32 cellular contexts compared by ENCODE assay signal in genomic region chr3:156952011-156952410, GRCh38.
"Had no signal": no experiment of that assay in that cellular context is flagged by ENCODE, and none has a peak within 500 bp of the region (broad histone marks: within the 10 kb centered on the region; RNA-seq: fewer than 3 reads in every experiment).

No MANE protein-coding gene starts in this region.

- H3K4me3 Mint-ChIP-seq: activated B cell treated with CpG ODN at 0.5 μM for 24 hours; activated CD8-positive, alpha-beta T cell treated with anti-CD3 and anti-CD28 coated beads for 36 hours; activated naive CD8-positive, alpha-beta T cell; activated T-cell treated with anti-CD3 and anti-CD28 coated beads, Interleukin-2, amount 50 U/mL, for 4 hours; activated T-helper 17 cell treated with anti-CD3 and anti-CD28 coated beads, Interleukin-2, amount 50 U/mL, for 72 hours; central memory CD8-positive, alpha-beta T cell; effector memory CD8-positive, alpha-beta T cell; T-helper 17 cell; T-helper 2 cell treated with Interferon-gamma antibody and Interleukin-4, amounts not matched to agents 5 μg/mL and 100 μg/mL, for 36 hours had no signal

- H3K27me3 Mint-ChIP-seq: activated B cell treated with CpG ODN at 0.5 μM for 24 hours; activated naive CD8-positive, alpha-beta T cell had no signal

- H3K4me3 ChIP-seq: esophagus muscularis mucosa, gastrocnemius medialis had no signal

- DNase-seq: activated B cell treated with CpG ODN at 0.5 μM for 24 hours; activated CD4-positive, alpha-beta T cell treated with anti-CD3 and anti-CD28 coated beads for 48 hours; activated CD4-positive, alpha-beta T cell treated with anti-CD3 and anti-CD28 coated beads, Interleukin-2, amount 50 U/mL, for 1 hour; activated CD4-positive, alpha-beta T cell treated with anti-CD3 and anti-CD28 coated beads, Interleukin-2, amount 50 U/mL, for 48 hours; activated CD8-positive, alpha-beta memory T cell treated with anti-CD3 and anti-CD28 coated beads for 24 hours; activated CD8-positive, alpha-beta T cell treated with anti-CD3 and anti-CD28 coated beads for 36 hours; activated effector memory CD4-positive, alpha-beta T cell treated with Interleukin-2 at 50 U/mL for 16 hours; activated gamma-delta T cell treated with Interleukin-2 at 50 U/mL for 16 hours; activated naive CD4-positive, alpha-beta T cell treated with anti-CD3 and anti-CD28 coated beads, Interleukin-2, amount 50 U/mL, for 16 hours; activated naive CD4-positive, alpha-beta T cell treated with Interleukin-2 at 50 U/mL for 16 hours; activated T-cell treated with anti-CD3 and anti-CD28 coated beads, Interleukin-2, amount 50 U/mL, for 4 hours; amniotic stem cell; anterior cingulate cortex; brain microvascular endothelial cell; cortex of kidney; dermis blood vessel endothelial cell; effector CD4-positive, alpha-beta T cell; effector memory CD8-positive, alpha-beta T cell; erythroblast; foreskin keratinocyte; gastrocnemius medialis; glutamatergic neuron; T-helper 1 cell; T-helper 17 cell; T1000; WERI-Rb-1 had no signal

- H3K27ac Mint-ChIP-seq: activated B cell treated with CpG ODN at 0.5 μM for 24 hours; activated CD8-positive, alpha-beta T cell treated with anti-CD3 and anti-CD28 coated beads for 36 hours; activated naive CD8-positive, alpha-beta T cell; activated T-helper 17 cell treated with anti-CD3 and anti-CD28 coated beads, Interleukin-2, amount 50 U/mL, for 72 hours; effector memory CD8-positive, alpha-beta T cell; T-helper 17 cell; T-helper 2 cell treated with Interferon-gamma antibody and Interleukin-4, amounts not matched to agents 5 μg/mL and 100 μg/mL, for 36 hours had no signal

- ATAC-seq: activated CD4-positive, CD25-positive, alpha-beta regulatory T cell treated with anti-CD3 and anti-CD28 coated beads, Interleukin-2, amount 50 U/mL, for 24 hours; activated CD8-positive, alpha-beta T cell treated with anti-CD3 and anti-CD28 coated beads for 36 hours; activated T-cell treated with anti-CD3 and anti-CD28 coated beads, Interleukin-2, amount 50 U/mL, for 4 hours; activated T-helper 17 cell treated with anti-CD3 and anti-CD28 coated beads, Interleukin-2, amount 50 U/mL, for 72 hours; effector memory CD8-positive, alpha-beta T cell; foreskin keratinocyte; gastrocnemius medialis; T-helper 17 cell had no signal

- H3K36me3 Mint-ChIP-seq: activated naive CD8-positive, alpha-beta T cell had no signal

- H3K4me1 Mint-ChIP-seq: activated T-helper 17 cell treated with anti-CD3 and anti-CD28 coated beads, Interleukin-2, amount 50 U/mL, for 72 hours; central memory CD8-positive, alpha-beta T cell; T-helper 17 cell had no signal

- H3K9me3 Mint-ChIP-seq: activated B cell treated with CpG ODN at 0.5 μM for 24 hours; activated CD8-positive, alpha-beta T cell treated with anti-CD3 and anti-CD28 coated beads for 36 hours; activated T-cell treated with anti-CD3 and anti-CD28 coated beads, Interleukin-2, amount 50 U/mL, for 4 hours; activated T-helper 17 cell treated with anti-CD3 and anti-CD28 coated beads, Interleukin-2, amount 50 U/mL, for 72 hours; central memory CD8-positive, alpha-beta T cell; effector memory CD8-positive, alpha-beta T cell; T-helper 2 cell treated with Interferon-gamma antibody and Interleukin-4, amounts not matched to agents 5 μg/mL and 100 μg/mL, for 36 hours had no signal
